In the genomic region with DNA sequence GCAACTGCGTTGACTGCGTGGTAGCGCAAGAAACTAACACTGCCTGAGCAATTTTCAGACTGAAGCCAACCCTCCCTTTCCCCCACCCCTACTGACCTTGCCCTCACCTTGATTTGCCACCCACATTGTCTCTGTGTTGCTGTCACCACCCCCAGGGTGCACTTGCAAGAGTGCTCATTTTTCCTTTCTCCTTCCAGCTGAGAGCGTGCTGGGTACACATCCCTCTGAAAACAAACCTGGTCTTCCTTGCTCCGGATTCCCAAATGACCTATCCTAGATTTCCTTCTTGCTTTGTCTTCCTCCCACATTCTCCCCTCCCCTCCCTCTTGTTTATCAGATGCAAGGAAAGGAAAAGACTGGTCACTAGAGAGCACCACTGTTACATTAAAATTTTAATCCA, we compare ENCODE assay signal across 1 cellular context.
TF ChIP-seq lines count a peak whose summit lies in the region.

No MANE protein-coding gene starts in this region.

TF ChIP-seq in GM23338, 12 proteins besides CTCF, POLR2A, EP300 and RAD21 (continued from another document):
- no peak for TF ChIP-seq NANOG (IDR thresholded peaks at IDR 0.05; ENCODE audit: borderline replicate concordance)
- no peak for TF ChIP-seq STAT1 (IDR thresholded peaks at IDR 0.05; ENCODE audit: unreplicated experiment)
